ENCODE assay signal across 17 cellular contexts in genomic region chr10:404991-405390, GRCh38.
DNase-seq lines count a peak whose midpoint lies in the region; ATAC-seq and TF ChIP-seq lines count a peak whose summit lies in the region.
"Had no signal": no experiment of that assay in that cellular context is flagged by ENCODE, and none has a peak within 500 bp of the region (broad histone marks: within the 10 kb centered on the region; RNA-seq: fewer than 3 reads in every experiment).

No MANE protein-coding gene starts in this region.

- H2AFZ ChIP-seq in SK-N-SH (ENCODE audit: low read depth): no peak overlapping the region

- peak overlapping the region; percentile 66 for H3K27ac Mint-ChIP-seq in osteocyte (ENCODE audit: unreplicated experiment)
- H3K27ac Mint-ChIP-seq: B cell; CD4-positive, alpha-beta T cell had no signal

- H3K4me2 ChIP-seq in SK-N-SH: no peak overlapping the region

- POLR2A ChIA-PET in SK-N-SH (lab: Yijun Ruan, JAX): no interaction called here

- TF ChIP-seq RAD21 in SK-N-SH (IDR thresholded peaks at IDR 0.05; ENCODE audit: low read length): no peak

- H3K9me3 ChIP-seq in SK-N-SH: no peaks in the 10 kb centered on the region
- H3K9me3 ChIP-seq: HAP-1 had no signal

- no peak overlapping the region for H3K9ac ChIP-seq in SK-N-SH

- TF ChIP-seq CTCF in SK-N-SH (IDR thresholded peaks at IDR 0.05) (no peak), fibroblast of villous mesenchyme (IDR thresholded peaks at IDR 0.05; ENCODE audit: insufficient read depth, low read depth, low read length) (no peak), osteocyte (IDR thresholded peaks at IDR 0.05) (no peak)

- H3K4me3 ChIP-seq in SK-N-SH (ENCODE audit: low read depth in 2 of 2, low read length in 1 of 2): no peak overlapping the region
- no peak overlapping the region for H3K4me3 ChIP-seq in fibroblast of villous mesenchyme (ENCODE audit: low read depth, low read length)
- H3K4me3 ChIP-seq: HAP-1 had no signal

- H3K79me2 ChIP-seq in SK-N-SH (ENCODE audit: insufficient read depth): no peaks in the 10 kb centered on the region

- H4K20me1 ChIP-seq in SK-N-SH (ENCODE audit: insufficient read depth): no peaks in the 10 kb centered on the region

- DNase-seq in SK-N-SH: no peak
- DNase-seq in fibroblast of villous mesenchyme (ENCODE audit: low read depth): peak; percentile 12
- no peak for DNase-seq in osteocyte (ENCODE audit: extremely low spot score, unreplicated experiment)
- no peak for DNase-seq in stimulated activated CD4-positive, alpha-beta T cell treated with anti-CD3 and anti-CD28 coated beads, Interleukin-15, amount 100 ng/mL, for 24 hours
- DNase-seq in MV-4-11 (lab: John Stamatoyannopoulos, UW): no peak
- DNase-seq in NCI-H1048 (lab: John Stamatoyannopoulos, UW): no peak
- DNase-seq: CD4-positive, alpha-beta T cell; NCI-H1417 treated with DMSO at 0.1 percent for 48 hours; NCI-H2029; NCI-H2171; NCI-H446 treated with DMSO at 0.1 percent for 48 hours; OCI-M1; SHP77 treated with DMSO at 0.1 percent for 48 hours had no signal

- TF ChIP-seq EP300 in SK-N-SH (IDR thresholded peaks at IDR 0.05; ENCODE audit: borderline replicate concordance in 1 of 2, low read depth in 1 of 2, low read length in 1 of 2): no peak

- H3K9me3 Mint-ChIP-seq in osteocyte (ENCODE audit: unreplicated experiment): no peaks in the 10 kb centered on the region
- H3K9me3 Mint-ChIP-seq: CD4-positive, alpha-beta T cell had no signal

- H3K27me3 ChIP-seq in SK-N-SH (ENCODE audit: insufficient read depth): no peaks in the 10 kb centered on the region

- peaks cover 12 to 18% of the 10 kb centered on the region in 2 experiments for H3K36me3 ChIP-seq in SK-N-SH (replicated peaks in 1 of 2; ENCODE audit: control insufficient read depth in 1 of 2, insufficient read depth in 2 of 2, low read length in 1 of 2)

- CTCF ChIA-PET in SK-N-SH (lab: Yijun Ruan, JAX): no interaction called here

- peaks cover 24% of the 10 kb centered on the region for H3K4me1 Mint-ChIP-seq in osteocyte (ENCODE audit: unreplicated experiment)
- H3K4me1 Mint-ChIP-seq: B cell had no signal

- 85% methylated on average over 9 of the region's 9 CpGs for WGBS in SK-N-SH (ENCODE audit: low lambda C conversion rate)

- no peaks in the 10 kb centered on the region for H3K9me2 ChIP-seq in SK-N-SH

- no peak for ATAC-seq in HG03097 (IDR thresholded peaks at IDR 0.05; ENCODE audit: low FRiP score, unreplicated experiment)

- peaks cover 20% of the 10 kb centered on the region for H3F3A ChIP-seq in SK-N-SH (replicated peaks; ENCODE audit: insufficient read depth)

- no peaks in the 10 kb centered on the region for H3K27me3 Mint-ChIP-seq in osteocyte (ENCODE audit: unreplicated experiment)
- H3K27me3 Mint-ChIP-seq: CD4-positive, alpha-beta T cell had no signal

- H3K4me1 ChIP-seq in SK-N-SH (ENCODE audit: control insufficient read depth in 1 of 2, insufficient read depth in 2 of 2, low read depth in 1 of 2, low read length in 1 of 2): peaks cover 0 to 3% of the 10 kb centered on the region in 2 experiments; a peak in 2 of 4 replicates

- no peak overlapping the region for H3K4me3 Mint-ChIP-seq in osteocyte (ENCODE audit: unreplicated experiment)
- H3K4me3 Mint-ChIP-seq: B cell; CD4-positive, alpha-beta T cell had no signal

- H3K27ac ChIP-seq in SK-N-SH (ENCODE audit: low read depth in 2 of 2, low read length in 1 of 2): peak overlapping the region; percentile 50 to 66; a peak in 3 of 4 replicates
- H3K27ac ChIP-seq: HL-60 had no signal

- H3K36me3 Mint-ChIP-seq in osteocyte (ENCODE audit: unreplicated experiment): peaks cover 39% of the 10 kb centered on the region

TF ChIP-seq in SK-N-SH, 30 proteins besides CTCF, POLR2A, EP300 and RAD21:
- TF ChIP-seq NRF1 (IDR thresholded peaks at IDR 0.05; ENCODE audit: low read depth, low read length) (no peak), SIN3A (IDR thresholded peaks at IDR 0.05; ENCODE audit: borderline replicate concordance, low read depth, low read length) (no peak), GATA2 (CRISPR knock-in tag; IDR thresholded peaks at IDR 0.05) (no peak), RXRA (IDR thresholded peaks at IDR 0.05; ENCODE audit: borderline replicate concordance, low read depth) (no peak), CHD2 (IDR thresholded peaks at IDR 0.05; ENCODE audit: low read length, partially characterized antibody) (no peak), PBX3 (IDR thresholded peaks at IDR 0.05) (no peak), RCOR1 (IDR thresholded peaks at IDR 0.05; ENCODE audit: low read length) (no peak), MXI1 (IDR thresholded peaks at IDR 0.05; ENCODE audit: low read depth, low read length) (no peak), REST (IDR thresholded peaks at IDR 0.05; ENCODE audit: low read depth, low read length) (no peak)
TF ChIP-seq in SK-N-SH: peak in this region for 0.
